In genomic region chr9:2228132-2228531, GRCh38 we compare ENCODE assay signal across 8 cellular contexts.
DNase-seq lines count a peak whose midpoint lies in the region; ATAC-seq and TF ChIP-seq lines count a peak whose summit lies in the region.

No MANE protein-coding gene starts in this region.

- peak; percentile 91 for ATAC-seq in GM23338
- ATAC-seq in stimulated activated memory B cell treated with anti-CD40 and anti-IgM and Interleukin-4, amounts not matched to agents 10 μg/mL and 1 μg/mL and 100 μg/mL, for 72 hours, result no peak
- no peak for ATAC-seq in GM19467 (IDR thresholded peaks at IDR 0.05; ENCODE audit: unreplicated experiment)
- no peak for ATAC-seq in HG03460 (IDR thresholded peaks at IDR 0.05; ENCODE audit: unreplicated experiment)

- H3K27me3 Mint-ChIP-seq in CD14-positive monocyte (ENCODE audit: low read depth in 3 of 3), result peaks cover 0 to 3% (median 0%) of the 10 kb centered on the region in 3 donors
- H3K27me3 Mint-ChIP-seq in GM23338 (ENCODE audit: insufficient read depth, low read depth, poor library complexity), result peaks cover 8% of the 10 kb centered on the region
- H3K27me3 Mint-ChIP-seq in stimulated activated memory B cell treated with anti-CD40 and anti-IgM and Interleukin-4, amounts not matched to agents 10 μg/mL and 1 μg/mL and 100 μg/mL, for 72 hours, result no peaks in the 10 kb centered on the region

- H3K27ac Mint-ChIP-seq in CD14-positive monocyte (peak overlapping the region in 4 of 7 donors; percentile 6 to 88 (median 72)), GM23338 (peak overlapping the region; percentile 29; the same call in 1 of the 2 replicates)
- no peak overlapping the region for H3K27ac Mint-ChIP-seq in stimulated activated memory B cell treated with anti-CD40 and anti-IgM and Interleukin-4, amounts not matched to agents 10 μg/mL and 1 μg/mL and 100 μg/mL, for 72 hours

- no peak overlapping the region for H3K4me2 ChIP-seq in GM23338

- no peaks in the 10 kb centered on the region for H3K27me3 ChIP-seq in GM23338 (ENCODE audit: insufficient read depth)
- no peaks in the 10 kb centered on the region for H3K27me3 ChIP-seq in SJCRH30
- H3K27me3 ChIP-seq in left ventricle myocardium inferior (ENCODE audit: low read depth), result no peaks in the 10 kb centered on the region

- no peaks in the 10 kb centered on the region for H3K4me1 ChIP-seq in GM23338 (ENCODE audit: insufficient read depth)
- peaks cover 11% of the 10 kb centered on the region; the same call in 1 of the 2 replicates for H3K4me1 ChIP-seq in SJCRH30
- peaks cover 36% of the 10 kb centered on the region for H3K4me1 ChIP-seq in left ventricle myocardium inferior

- H3K9me3 Mint-ChIP-seq in CD14-positive monocyte, result peaks cover 0 to 4% (median under 1%) of the 10 kb centered on the region in 7 donors
- peaks cover 24% of the 10 kb centered on the region for H3K9me3 Mint-ChIP-seq in GM23338
- H3K9me3 Mint-ChIP-seq in stimulated activated memory B cell treated with anti-CD40 and anti-IgM and Interleukin-4, amounts not matched to agents 10 μg/mL and 1 μg/mL and 100 μg/mL, for 72 hours, result no peaks in the 10 kb centered on the region

- H3K36me3 Mint-ChIP-seq in CD14-positive monocyte, result no peaks in the 10 kb centered on the region
- peaks cover 23% of the 10 kb centered on the region for H3K36me3 Mint-ChIP-seq in GM23338 (ENCODE audit: low read depth)
- no peaks in the 10 kb centered on the region for H3K36me3 Mint-ChIP-seq in stimulated activated memory B cell treated with anti-CD40 and anti-IgM and Interleukin-4, amounts not matched to agents 10 μg/mL and 1 μg/mL and 100 μg/mL, for 72 hours

- no peak overlapping the region for H3K27ac ChIP-seq in GM23338 (ENCODE audit: low read depth)
- no peak overlapping the region for H3K27ac ChIP-seq in SJCRH30
- no peak overlapping the region for H3K27ac ChIP-seq in left ventricle myocardium inferior (replicated peaks)

- H4K20me1 ChIP-seq in GM23338 (replicated peaks; ENCODE audit: insufficient read depth), result no peaks in the 10 kb centered on the region

- H3K79me2 ChIP-seq in GM23338 (replicated peaks; ENCODE audit: insufficient read depth), result no peaks in the 10 kb centered on the region

- intact Hi-C loops in CD14-positive monocyte (cut with micrococcal nuclease) (no loop called here), left ventricle myocardium inferior (cut with micrococcal nuclease) (loop anchor here (5.0 kb wide), 1 partner anchor 51 kb away; no protein-coding TSS in a partner anchor)

- H3K4me3 Mint-ChIP-seq in CD14-positive monocyte, result peak overlapping the region in 1 of 2 donors; percentile 2
- no peak overlapping the region for H3K4me3 Mint-ChIP-seq in GM23338
- no peak overlapping the region for H3K4me3 Mint-ChIP-seq in stimulated activated memory B cell treated with anti-CD40 and anti-IgM and Interleukin-4, amounts not matched to agents 10 μg/mL and 1 μg/mL and 100 μg/mL, for 72 hours

- no peak overlapping the region for H3K4me3 ChIP-seq in GM23338
- H3K4me3 ChIP-seq in SJCRH30, result no peak overlapping the region
- no peak overlapping the region for H3K4me3 ChIP-seq in left ventricle myocardium inferior

- H2AFZ ChIP-seq in GM23338, result no peak overlapping the region

- DNase-seq in CD14-positive monocyte (ENCODE audit: low spot score) (no peak), GM23338 (ENCODE audit: low spot score) (peak; percentile 87), SJCRH30 (peak; percentile 56 to 70), left ventricle myocardium inferior (no peak)
- no peak for DNase-seq in effector CD4-positive, alpha-beta T cell

- H3K36me3 ChIP-seq in GM23338 (ENCODE audit: insufficient read depth), result no peaks in the 10 kb centered on the region
- H3K36me3 ChIP-seq in SJCRH30, result no peaks in the 10 kb centered on the region
- no peaks in the 10 kb centered on the region for H3K36me3 ChIP-seq in left ventricle myocardium inferior

- H3K4me1 Mint-ChIP-seq in CD14-positive monocyte (peaks cover 26% of the 10 kb centered on the region), GM23338 (no peaks in the 10 kb centered on the region)
- H3K4me1 Mint-ChIP-seq in stimulated activated memory B cell treated with anti-CD40 and anti-IgM and Interleukin-4, amounts not matched to agents 10 μg/mL and 1 μg/mL and 100 μg/mL, for 72 hours, result peaks cover 19% of the 10 kb centered on the region

- H3K9me2 ChIP-seq in GM23338 (ENCODE audit: insufficient read depth), result 0 out of 2 replicates have a peak, but pooled peaks cover 7% of the 10 kb centered on the region

- H3F3A ChIP-seq in GM23338 (replicated peaks; ENCODE audit: low read depth), result no peaks in the 10 kb centered on the region

- H3K9me3 ChIP-seq in SJCRH30 (replicated peaks), result no peaks in the 10 kb centered on the region
- H3K9me3 ChIP-seq in left ventricle myocardium inferior (replicated peaks), result peaks cover under 1% of the 10 kb centered on the region

- TF ChIP-seq CTCF in CD14-positive monocyte (IDR thresholded peaks at IDR 0.05) (peak; percentile 24), GM23338 (conservative IDR thresholded peaks at IDR 0.05; ENCODE audit: low read depth in 2 of 2) (peak; percentile 86 to 89), left ventricle myocardium inferior (IDR thresholded peaks at IDR 0.05; ENCODE audit: borderline replicate concordance) (peak; percentile 43)

TF ChIP-seq in GM23338, 12 proteins besides CTCF, POLR2A, EP300 and RAD21 (continues in another document):
- no peak for TF ChIP-seq REST (IDR thresholded peaks at IDR 0.05; ENCODE audit: unreplicated experiment)
- TF ChIP-seq ETS1 (IDR thresholded peaks at IDR 0.05), result no peak
- no peak for TF ChIP-seq ZNF114 (CRISPR knock-in tag; IDR thresholded peaks at IDR 0.05)
- no peak for TF ChIP-seq JUNB (IDR thresholded peaks at IDR 0.05; ENCODE audit: unreplicated experiment)

Comparison
In these comparisons a context has a peak if more than half of its experiments do, and no peak if none do; other contexts are left out.
1. DNase-seq: peak in GM23338 (single experiment) and SJCRH30 (2 of 2); none in CD14-positive monocyte (single experiment), left ventricle myocardium inferior (single experiment) and effector CD4-positive, alpha-beta T cell (single experiment).
2. CTCF ChIP-seq: peak in every context shown above with its lines; median percentile 88 in GM23338; 43 in left ventricle myocardium inferior; 24 in CD14-positive monocyte.